ENCODE assay signal across 11 cellular contexts in genomic region chr4:25915359-25915716, GRCh38. TPM values are rescaled to one million over a fixed set of nuclear protein-coding genes. Genes with fewer than 3 reads are reported as not detected.
A peak's percentile ranks its signal among the peaks of the same experiment; 100 is the strongest.
DNase-seq lines count a peak whose midpoint lies in the region; ATAC-seq, FAIRE-seq and TF ChIP-seq lines count a peak whose summit lies in the region.
"Had no signal": no experiment of that assay in that cellular context is flagged by ENCODE, and none has a peak within 500 bp of the region (broad histone marks: within the 10 kb centered on the region; RNA-seq: fewer than 3 reads in every experiment).

No MANE protein-coding gene starts in this region.

- no peaks in the 10 kb centered on the region for H4K20me1 ChIP-seq in SU-DHL-6 (ENCODE audit: low read depth, low read length)

- H3K9me3 ChIP-seq in SU-DHL-6 (ENCODE audit: insufficient read depth, low read length), result no peaks in the 10 kb centered on the region

- H3K27me3 ChIP-seq in SU-DHL-6 (ENCODE audit: low read length), result no peaks in the 10 kb centered on the region

- peak overlapping the region; percentile 72 for H3K4me2 ChIP-seq in SU-DHL-6 (ENCODE audit: low read depth, low read length, poor library complexity, severe bottlenecking)

- peak overlapping the region; percentile 70 for H3K27ac Mint-ChIP-seq in activated T-cell treated with anti-CD3 and anti-CD28 coated beads, Interleukin-2, amount 50 U/mL, for 72 hours

- H3K36me3 ChIP-seq in SU-DHL-6 (ENCODE audit: low read length), result 0 out of 2 replicates have a peak, but pooled peaks cover 3% of the 10 kb centered on the region

- H2AFZ ChIP-seq in SU-DHL-6 (ENCODE audit: low read depth, low read length, severe bottlenecking), result no peak overlapping the region

- H3K27ac ChIP-seq in SU-DHL-6 (ENCODE audit: low read depth, low read length), result peak overlapping the region; percentile 84

- no peaks in the 10 kb centered on the region for H3K9me3 Mint-ChIP-seq in activated T-cell treated with anti-CD3 and anti-CD28 coated beads, Interleukin-2, amount 50 U/mL, for 72 hours
- H3K9me3 Mint-ChIP-seq: neural crest cell had no signal

- peaks cover 0 to 2% of the 10 kb centered on the region in 2 donors for H3K36me3 Mint-ChIP-seq in activated T-cell treated with anti-CD3 and anti-CD28 coated beads, Interleukin-2, amount 50 U/mL, for 72 hours (ENCODE audit: insufficient read depth in 2 of 2)

- no peak for TF ChIP-seq CTCF in SU-DHL-6 (IDR thresholded peaks at IDR 0.05; ENCODE audit: insufficient read depth, low read length, poor library complexity, severe bottlenecking)
- no peak for TF ChIP-seq CTCF in fibroblast of pulmonary artery (IDR thresholded peaks at IDR 0.05; ENCODE audit: low read length, missing control alignments)

- FAIRE-seq in GM19239 (lab: Jason Lieb, UNC), result no peak

- H3K9me2 ChIP-seq in SU-DHL-6 (replicated peaks; ENCODE audit: insufficient read depth, low read length), result no peaks in the 10 kb centered on the region

- peaks cover 22% of the 10 kb centered on the region for H3K4me1 Mint-ChIP-seq in activated T-cell treated with anti-CD3 and anti-CD28 coated beads, Interleukin-2, amount 50 U/mL, for 72 hours (ENCODE audit: low read depth)

- peaks cover 31% of the 10 kb centered on the region for H3K79me2 ChIP-seq in SU-DHL-6 (ENCODE audit: insufficient read depth, low read length)

- DNase-seq in activated T-cell treated with anti-CD3 and anti-CD28 coated beads, Interleukin-2, amount 50 U/mL, for 72 hours, result no peak
- DNase-seq in activated T-cell treated with anti-CD3 and anti-CD28 coated beads, Interleukin-2, amount 50 U/mL, for 1 hour, result no peak
- peak; percentile 77 for DNase-seq in fibroblast of pulmonary artery (ENCODE audit: low read depth)
- DNase-seq in superior temporal gyrus (ENCODE audit: extremely low spot score), result peak; percentile 45
- no peak for DNase-seq in GM19239 (ENCODE audit: insufficient read length, low spot score)
- no peak for DNase-seq in activated CD4-positive, CD25-positive, alpha-beta regulatory T cell treated with anti-CD3 and anti-CD28 coated beads, Interleukin-2, amount 50 U/mL, for 72 hours
- DNase-seq: KBM-7, T1000 had no signal

- ATAC-seq in activated T-cell treated with anti-CD3 and anti-CD28 coated beads, Interleukin-2, amount 50 U/mL, for 72 hours (replicated peaks in 1 of 2), result no peak
- ATAC-seq in GM18519 (IDR thresholded peaks at IDR 0.05; ENCODE audit: low FRiP score, unreplicated experiment), result no peak

- H3K4me3 ChIP-seq in SU-DHL-6 (ENCODE audit: insufficient read depth, low read length, poor library complexity, severe bottlenecking) (peak overlapping the region; percentile 79), fibroblast of pulmonary artery (replicated peaks; ENCODE audit: low read depth, low read length) (peak overlapping the region; percentile 77)

- 0 out of 2 replicates have a peak, but pooled peaks cover 16% of the 10 kb centered on the region for H3F3A ChIP-seq in SU-DHL-6 (ENCODE audit: insufficient read depth)

- peak overlapping the region; percentile 95 to 97 for H3K4me3 Mint-ChIP-seq in activated T-cell treated with anti-CD3 and anti-CD28 coated beads, Interleukin-2, amount 50 U/mL, for 72 hours

- H3K9ac ChIP-seq in SU-DHL-6 (ENCODE audit: low read length), result peak overlapping the region; percentile 76

- no peaks in the 10 kb centered on the region for H3K27me3 Mint-ChIP-seq in activated T-cell treated with anti-CD3 and anti-CD28 coated beads, Interleukin-2, amount 50 U/mL, for 72 hours (ENCODE audit: low read depth)

RNA-seq across cellular contexts. Expression of gene SMIM20, which starts 1.3 kb away (rescaled TPM):
- 10 to 100 TPM; 24.1 to 33.9 TPM for total RNA-seq in activated T-cell treated with anti-CD3 and anti-CD28 coated beads, Interleukin-2, amount 50 U/mL, for 72 hours

RNA-seq across cellular contexts. Expression of gene SEL1L3, which starts 52.5 kb away (rescaled TPM):
- total RNA-seq in activated T-cell treated with anti-CD3 and anti-CD28 coated beads, Interleukin-2, amount 50 U/mL, for 72 hours, result 10 to 100 TPM; 27.7 to 61.2 TPM

Comparison
In these comparisons a context has a peak if more than half of its experiments do, and no peak if none do; other contexts are left out.
1. DNase-seq: peak in fibroblast of pulmonary artery (single experiment) and superior temporal gyrus (single experiment); none in activated T-cell treated with anti-CD3 and anti-CD28 coated beads, Interleukin-2, amount 50 U/mL, for 72 hours (0 of 2), activated T-cell treated with anti-CD3 and anti-CD28 coated beads, Interleukin-2, amount 50 U/mL, for 1 hour (single experiment), GM19239 (single experiment) and activated CD4-positive, CD25-positive, alpha-beta regulatory T cell treated with anti-CD3 and anti-CD28 coated beads, Interleukin-2, amount 50 U/mL, for 72 hours (single experiment).